In the genomic region with DNA sequence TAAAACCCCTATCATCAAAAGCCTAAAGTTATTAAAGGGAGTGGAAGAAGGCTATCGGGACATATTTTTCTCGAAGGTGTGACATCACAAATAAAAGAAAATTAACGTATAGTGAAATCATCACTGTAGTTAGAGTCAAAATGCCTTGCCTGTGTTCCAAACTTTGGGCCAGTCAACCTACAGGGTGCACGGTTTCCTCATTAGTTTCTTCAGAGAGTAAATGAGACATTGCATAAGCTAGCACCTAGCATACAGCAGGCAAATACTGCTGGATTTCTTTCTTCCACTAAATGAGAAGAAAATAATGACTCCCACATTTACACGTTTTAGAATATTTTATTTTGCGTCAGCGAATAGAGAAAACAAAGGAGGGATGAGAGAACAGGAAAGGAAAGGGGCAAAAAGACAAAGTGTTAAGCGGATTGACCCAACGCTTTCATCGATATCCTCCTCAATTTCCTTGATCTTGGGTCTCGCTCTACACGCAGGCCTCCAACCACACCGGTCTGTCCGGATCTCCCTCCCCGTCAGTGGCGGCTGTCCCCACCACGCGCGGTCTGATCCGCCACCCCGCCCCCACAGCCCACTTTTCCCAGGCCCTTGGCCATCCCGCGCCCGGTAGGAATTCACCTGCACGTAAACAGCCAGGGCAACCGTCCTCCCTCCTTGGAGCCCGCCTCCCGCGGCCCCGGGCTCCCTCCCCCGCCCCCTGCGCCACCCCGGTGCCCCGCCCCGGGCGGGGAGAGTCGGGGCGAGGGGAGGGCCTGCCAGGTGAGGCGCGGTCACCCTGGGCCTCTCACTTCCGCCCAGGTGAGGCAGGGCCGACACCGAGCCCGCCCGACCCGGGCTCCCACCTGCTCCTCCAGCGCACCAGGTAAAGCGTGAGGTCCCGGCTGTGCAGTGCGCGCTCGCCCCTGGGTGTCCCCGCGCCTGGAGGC, we compare ENCODE assay signal across 8 cellular contexts. TPM values are rescaled to one million over a fixed set of nuclear protein-coding genes. Genes with fewer than 3 reads are reported as not detected.
DNase-seq lines count a peak whose midpoint lies in the region; ATAC-seq and TF ChIP-seq lines count a peak whose summit lies in the region.

A gene with protein sequence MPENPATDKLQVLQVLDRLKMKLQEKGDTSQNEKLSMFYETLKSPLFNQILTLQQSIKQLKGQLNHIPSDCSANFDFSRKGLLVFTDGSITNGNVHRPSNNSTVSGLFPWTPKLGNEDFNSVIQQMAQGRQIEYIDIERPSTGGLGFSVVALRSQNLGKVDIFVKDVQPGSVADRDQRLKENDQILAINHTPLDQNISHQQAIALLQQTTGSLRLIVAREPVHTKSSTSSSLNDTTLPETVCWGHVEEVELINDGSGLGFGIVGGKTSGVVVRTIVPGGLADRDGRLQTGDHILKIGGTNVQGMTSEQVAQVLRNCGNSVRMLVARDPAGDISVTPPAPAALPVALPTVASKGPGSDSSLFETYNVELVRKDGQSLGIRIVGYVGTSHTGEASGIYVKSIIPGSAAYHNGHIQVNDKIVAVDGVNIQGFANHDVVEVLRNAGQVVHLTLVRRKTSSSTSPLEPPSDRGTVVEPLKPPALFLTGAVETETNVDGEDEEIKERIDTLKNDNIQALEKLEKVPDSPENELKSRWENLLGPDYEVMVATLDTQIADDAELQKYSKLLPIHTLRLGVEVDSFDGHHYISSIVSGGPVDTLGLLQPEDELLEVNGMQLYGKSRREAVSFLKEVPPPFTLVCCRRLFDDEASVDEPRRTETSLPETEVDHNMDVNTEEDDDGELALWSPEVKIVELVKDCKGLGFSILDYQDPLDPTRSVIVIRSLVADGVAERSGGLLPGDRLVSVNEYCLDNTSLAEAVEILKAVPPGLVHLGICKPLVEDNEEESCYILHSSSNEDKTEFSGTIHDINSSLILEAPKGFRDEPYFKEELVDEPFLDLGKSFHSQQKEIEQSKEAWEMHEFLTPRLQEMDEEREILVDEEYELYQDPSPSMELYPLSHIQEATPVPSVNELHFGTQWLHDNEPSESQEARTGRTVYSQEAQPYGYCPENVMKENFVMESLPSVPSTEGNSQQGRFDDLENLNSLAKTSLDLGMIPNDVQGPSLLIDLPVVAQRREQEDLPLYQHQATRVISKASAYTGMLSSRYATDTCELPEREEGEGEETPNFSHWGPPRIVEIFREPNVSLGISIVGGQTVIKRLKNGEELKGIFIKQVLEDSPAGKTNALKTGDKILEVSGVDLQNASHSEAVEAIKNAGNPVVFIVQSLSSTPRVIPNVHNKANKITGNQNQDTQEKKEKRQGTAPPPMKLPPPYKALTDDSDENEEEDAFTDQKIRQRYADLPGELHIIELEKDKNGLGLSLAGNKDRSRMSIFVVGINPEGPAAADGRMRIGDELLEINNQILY (N-terminal part only) (plus strand): TSS at position 799 of the 938 bp plus-strand sequence. CDS start 20,413 bp downstream, outside the sequence.

- TF ChIP-seq POLR2A in GM19099 (IDR thresholded peaks at IDR 0.05; ENCODE audit: extremely low read depth, insufficient read length, low read depth) (peak; percentile 67), heart left ventricle (IDR thresholded peaks at IDR 0.05) (no peak)

- H3K4me3 ChIP-seq in BE2C (ENCODE audit: low read depth, low read length): peak within 1 kb of the TSS; percentile 53
- H3K4me3 ChIP-seq in heart left ventricle: peak within 1 kb of the TSS; percentile 56 to 100 (median 96)
- peak within 1 kb of the TSS; percentile 98 for H3K4me3 ChIP-seq in urinary bladder (ENCODE audit: low read depth, low read length)

- H3K36me3 Mint-ChIP-seq in activated naive CD4-positive, alpha-beta T cell treated with anti-CD3 and anti-CD28 coated beads, Interleukin-2, amount 50 U/mL, for 24 hours: no peaks in the 10 kb centered on the region
- H3K36me3 Mint-ChIP-seq in progenitor cell of endocrine pancreas (ENCODE audit: insufficient read depth): peaks cover 7% of the 10 kb centered on the region

- H3K9me3 Mint-ChIP-seq in activated naive CD4-positive, alpha-beta T cell treated with anti-CD3 and anti-CD28 coated beads, Interleukin-2, amount 50 U/mL, for 24 hours: no peaks in the 10 kb centered on the region
- no peaks in the 10 kb centered on the region for H3K9me3 Mint-ChIP-seq in progenitor cell of endocrine pancreas (ENCODE audit: low read depth)

- peak; percentile 11 for DNase-seq in BE2C
- DNase-seq in RKO (ENCODE audit: low spot score): peak; percentile 50
- DNase-seq in heart left ventricle: peak; percentile 57 to 72 (median 64)
- DNase-seq in progenitor cell of endocrine pancreas (ENCODE audit: low spot score, unreplicated experiment): peak; percentile 80

- H3K4me1 Mint-ChIP-seq in activated naive CD4-positive, alpha-beta T cell treated with anti-CD3 and anti-CD28 coated beads, Interleukin-2, amount 50 U/mL, for 24 hours: peaks cover 32% of the 10 kb centered on the region
- peaks cover 25% of the 10 kb centered on the region for H3K4me1 Mint-ChIP-seq in progenitor cell of endocrine pancreas (ENCODE audit: low read depth)

- peak within 1 kb of the TSS; percentile 89 to 99 (median 96) for H3K27ac ChIP-seq in heart left ventricle
- H3K27ac ChIP-seq in urinary bladder (ENCODE audit: low read depth): peak within 1 kb of the TSS; percentile 99

- H3K9me3 ChIP-seq in BE2C (no peaks in the 10 kb centered on the region), heart left ventricle (no peaks in the 10 kb centered on the region)

- intact Hi-C loops in heart left ventricle (cut with DNase I): loop anchor here in 2 of 10 donors (2.0 to 10.0 kb wide), 2 partner anchors 17 to 687 kb away; a partner anchor contains a TSS

- peak within 1 kb of the TSS; percentile 91 for H3K27ac Mint-ChIP-seq in activated naive CD4-positive, alpha-beta T cell treated with anti-CD3 and anti-CD28 coated beads, Interleukin-2, amount 50 U/mL, for 24 hours
- peak within 1 kb of the TSS; percentile 99 for H3K27ac Mint-ChIP-seq in progenitor cell of endocrine pancreas

- H3K36me3 ChIP-seq in BE2C (no peaks in the 10 kb centered on the region), heart left ventricle (no peaks in the 10 kb centered on the region), urinary bladder (ENCODE audit: insufficient read depth) (no peaks in the 10 kb centered on the region)

- H3K4me3 Mint-ChIP-seq in activated naive CD4-positive, alpha-beta T cell treated with anti-CD3 and anti-CD28 coated beads, Interleukin-2, amount 50 U/mL, for 24 hours: peak within 1 kb of the TSS; percentile 93
- peak within 1 kb of the TSS; percentile 92 for H3K4me3 Mint-ChIP-seq in progenitor cell of endocrine pancreas (ENCODE audit: low read depth)

- H3K4me1 ChIP-seq in BE2C: no peaks in the 10 kb centered on the region
- H3K4me1 ChIP-seq in heart left ventricle: peaks cover 0 to 26% (median 10%) of the 10 kb centered on the region in 12 donors
- no peaks in the 10 kb centered on the region for H3K4me1 ChIP-seq in urinary bladder (ENCODE audit: insufficient read depth)

- ATAC-seq in HG03354 (IDR thresholded peaks at IDR 0.05; ENCODE audit: poor library complexity, severe bottlenecking, unreplicated experiment) (peak; percentile 78), heart left ventricle (peak; percentile 40 to 85 (median 78))

- no peaks in the 10 kb centered on the region for H3K27me3 Mint-ChIP-seq in activated naive CD4-positive, alpha-beta T cell treated with anti-CD3 and anti-CD28 coated beads, Interleukin-2, amount 50 U/mL, for 24 hours
- no peaks in the 10 kb centered on the region for H3K27me3 Mint-ChIP-seq in progenitor cell of endocrine pancreas

- TF ChIP-seq CTCF in BE2C (IDR thresholded peaks at IDR 0.05; ENCODE audit: low read depth, low read length) (no peak), heart left ventricle (IDR thresholded peaks at IDR 0.05) (no peak), progenitor cell of endocrine pancreas (IDR thresholded peaks at IDR 0.05; ENCODE audit: unreplicated experiment) (no peak)

- H3K27me3 ChIP-seq in BE2C (no peaks in the 10 kb centered on the region), heart left ventricle (no peaks in the 10 kb centered on the region)

- 6 to 12% (median 7%) methylated on average over 26 to 54 of the region's 54 CpGs for WGBS in heart left ventricle, 4 donors
- WGBS in urinary bladder: 5% methylated on average over 53 of the region's 54 CpGs

RNA-seq across cellular contexts. Expression of the gene that starts here (rescaled TPM):
- polyA plus RNA-seq in BE2C (2012; ENCODE audit: insufficient read depth, insufficient read length, low read depth): 0.28 TPM
- total RNA-seq in heart left ventricle: 100 to 1,000 TPM in 6 of 9 donors, 10 to 100 TPM in 3; 71.1 to 190 (median 114) TPM
- polyA plus RNA-seq in heart left ventricle: 10 to 100 TPM in 1 of 2 donors, 1 to 10 TPM in 1; 6.6 to 57.1 TPM
- total RNA-seq in progenitor cell of endocrine pancreas: 122 and 126 TPM in 2 replicates
- total RNA-seq in urinary bladder: 33.1 TPM
- 6.6 TPM for polyA plus RNA-seq in urinary bladder

Comparison
In these comparisons a context has a peak if more than half of its experiments do, and no peak if none do; other contexts are left out.
1. Peak in every context shown above with its lines: DNase-seq, ATAC-seq, H3K4me3 ChIP-seq and H3K27ac ChIP-seq.
2. DNase-seq: peak in every context shown above with its lines; median percentile 80 in progenitor cell of endocrine pancreas; 64 in heart left ventricle; 50 in RKO; 11 in BE2C.